In genomic region chr12:57520008-57520726, GRCh38 we compare ENCODE assay signal across 1 cellular context.
TF ChIP-seq lines count a peak whose summit lies in the region.

TSS of gene DDIT3 (minus strand) at chr12:57520514. CDS start at chr12:57517406, 3,108 bp downstream.

TF ChIP-seq in HepG2, 621 proteins besides CTCF, POLR2A, EP300 and RAD21 (continued from another document):
- TF ChIP-seq TBP (CRISPR knock-in tag; IDR thresholded peaks at IDR 0.05) (no peak), FOXC1 (CRISPR knock-in tag; IDR thresholded peaks at IDR 0.05; ENCODE audit: borderline replicate concordance) (peak; percentile 95), HDAC1 (CRISPR knock-in tag; IDR thresholded peaks at IDR 0.05) (peak; percentile 70; the same call in 1 of the 2 replicates), ZNF180 (CRISPR knock-in tag; IDR thresholded peaks at IDR 0.05; ENCODE audit: borderline replicate concordance, low read depth) (peak; percentile 33; the same call in 1 of the 2 replicates), ZNF552 (CRISPR knock-in tag; IDR thresholded peaks at IDR 0.05; ENCODE audit: borderline replicate concordance) (no peak), SP2 (CRISPR knock-in tag; IDR thresholded peaks at IDR 0.05) (peak; percentile 87), NR2F2 (IDR thresholded peaks at IDR 0.05; ENCODE audit: borderline replicate concordance, low read depth) (peak; percentile 88), ZNF34 (CRISPR knock-in tag; IDR thresholded peaks at IDR 0.05; ENCODE audit: borderline replicate concordance) (peak; percentile 69; the same call in 1 of the 2 replicates), POLR2AphosphoS5 (IDR thresholded peaks at IDR 0.05; ENCODE audit: low read depth, low read length) (peak; percentile 99), SOX6 (IDR thresholded peaks at IDR 0.05) (no peak), SOX6 (CRISPR knock-in tag; IDR thresholded peaks at IDR 0.05) (peak; percentile 44; the same call in 1 of the 2 replicates), FOXO1 (CRISPR knock-in tag; IDR thresholded peaks at IDR 0.05) (peak; percentile 34; the same call in 1 of the 2 replicates), ZBTB7B (CRISPR knock-in tag; IDR thresholded peaks at IDR 0.05) (no peak; the same call in 1 of the 2 replicates), ZNF230 (CRISPR knock-in tag; IDR thresholded peaks at IDR 0.05) (peak; percentile 89), ZNF136 (CRISPR knock-in tag; IDR thresholded peaks at IDR 0.05; ENCODE audit: low read depth) (no peak), ZNF20 (CRISPR knock-in tag; IDR thresholded peaks at IDR 0.05) (no peak), ZNF260 (CRISPR knock-in tag; IDR thresholded peaks at IDR 0.05; ENCODE audit: borderline replicate concordance, low read depth) (no peak), ZNF343 (CRISPR knock-in tag; IDR thresholded peaks at IDR 0.05) (0 out of 2 replicates have a peak, but pooled peaks have one; percentile 55), ZFP1 (CRISPR knock-in tag; IDR thresholded peaks at IDR 0.05) (0 out of 2 replicates have a peak, but pooled peaks have one; percentile 27), FOXJ3 (CRISPR knock-in tag; IDR thresholded peaks at IDR 0.05; ENCODE audit: borderline replicate concordance) (no peak), KDM6A (CRISPR knock-in tag; IDR thresholded peaks at IDR 0.05; ENCODE audit: low read depth) (no peak), TFDP2 (CRISPR knock-in tag; IDR thresholded peaks at IDR 0.05) (no peak), MBNL3 (CRISPR knock-in tag; conservative IDR thresholded peaks at IDR 0.05) (no peak), ZNF687 (CRISPR knock-in tag; IDR thresholded peaks at IDR 0.05) (peak; percentile 68), GLI4 (CRISPR knock-in tag; IDR thresholded peaks at IDR 0.05; ENCODE audit: borderline replicate concordance) (peak; percentile 95), THAP7 (CRISPR knock-in tag; IDR thresholded peaks at IDR 0.05) (no peak), ZNF547 (CRISPR knock-in tag; IDR thresholded peaks at IDR 0.05) (peak; percentile 91), MTF2 (CRISPR knock-in tag; IDR thresholded peaks at IDR 0.05; ENCODE audit: borderline replicate concordance) (0 out of 2 replicates have a peak, but pooled peaks have one; percentile 48), CCAR2 (optimal IDR thresholded peaks at IDR 0.05; ENCODE audit: low read depth, low read length) (no peak), MZF1 (CRISPR knock-in tag; IDR thresholded peaks at IDR 0.05; ENCODE audit: borderline replicate concordance) (no peak), HIVEP1 (CRISPR knock-in tag; IDR thresholded peaks at IDR 0.05) (no peak), BRCA1 (CRISPR knock-in tag; IDR thresholded peaks at IDR 0.05) (no peak), CENPT (CRISPR knock-in tag; IDR thresholded peaks at IDR 0.05; ENCODE audit: low read depth) (0 out of 2 replicates have a peak, but pooled peaks have one; percentile 7), GATAD2A (CRISPR knock-in tag; IDR thresholded peaks at IDR 0.05) (peak; percentile 37; the same call in 1 of the 2 replicates), GPN1 (CRISPR knock-in tag; IDR thresholded peaks at IDR 0.05; ENCODE audit: borderline replicate concordance) (no peak), SMYD3 (CRISPR knock-in tag; IDR thresholded peaks at IDR 0.05) (no peak), TCF12 (IDR thresholded peaks at IDR 0.05) (no peak), TCF12 (CRISPR knock-in tag; IDR thresholded peaks at IDR 0.05) (no peak), ZFP62 (CRISPR knock-in tag; IDR thresholded peaks at IDR 0.05) (no peak), TOE1 (CRISPR knock-in tag; IDR thresholded peaks at IDR 0.05) (no peak), MAF1 (CRISPR knock-in tag; IDR thresholded peaks at IDR 0.05; ENCODE audit: borderline replicate concordance) (peak; percentile 88; the same call in 1 of the 2 replicates), SPEN (CRISPR knock-in tag; IDR thresholded peaks at IDR 0.05; ENCODE audit: low read depth) (peak; percentile 53; the same call in 1 of the 2 replicates), RFXAP (CRISPR knock-in tag; IDR thresholded peaks at IDR 0.05; ENCODE audit: borderline replicate concordance) (0 out of 2 replicates have a peak, but pooled peaks have one; percentile 53), ZNF337 (CRISPR knock-in tag; IDR thresholded peaks at IDR 0.05; ENCODE audit: borderline replicate concordance, low read depth) (peak; percentile 71; the same call in 1 of the 2 replicates), MTERF4 (CRISPR knock-in tag; IDR thresholded peaks at IDR 0.05) (no peak), ZNF224 (CRISPR knock-in tag; IDR thresholded peaks at IDR 0.05) (no peak), PLRG1 (conservative IDR thresholded peaks at IDR 0.05) (no peak), ZBED4 (CRISPR knock-in tag; IDR thresholded peaks at IDR 0.05; ENCODE audit: borderline replicate concordance) (no peak; the same call in 1 of the 2 replicates), ZNF660 (CRISPR knock-in tag; IDR thresholded peaks at IDR 0.05; ENCODE audit: borderline replicate concordance, low read depth) (no peak), IKZF1 (IDR thresholded peaks at IDR 0.05) (no peak), TEF (CRISPR knock-in tag; IDR thresholded peaks at IDR 0.05) (no peak; the same call in 1 of the 2 replicates), CENPX (CRISPR knock-in tag; IDR thresholded peaks at IDR 0.05) (no peak), DMAP1 (CRISPR knock-in tag; IDR thresholded peaks at IDR 0.05) (peak; percentile 57; the same call in 1 of the 2 replicates), REXO4 (CRISPR knock-in tag; IDR thresholded peaks at IDR 0.05; ENCODE audit: borderline replicate concordance) (no peak), ZNF253 (CRISPR knock-in tag; IDR thresholded peaks at IDR 0.05; ENCODE audit: borderline replicate concordance) (no peak), AGO1 (IDR thresholded peaks at IDR 0.05; ENCODE audit: low read depth, low read length, poor library complexity, severe bottlenecking) (peak; percentile 54), ZNF792 (CRISPR knock-in tag; IDR thresholded peaks at IDR 0.05) (no peak), KDM4B (CRISPR knock-in tag; IDR thresholded peaks at IDR 0.05) (no peak), ZNF652 (CRISPR knock-in tag; IDR thresholded peaks at IDR 0.05; ENCODE audit: borderline replicate concordance, low read depth) (no peak), KDM2A (CRISPR knock-in tag; IDR thresholded peaks at IDR 0.05; ENCODE audit: borderline replicate concordance, low read depth) (peak; percentile 56)
